1 cellular context compared by ENCODE assay signal in genomic region chr16:29192329-29193247, GRCh38.
TF ChIP-seq lines count a peak whose summit lies in the region.

No MANE protein-coding gene starts in this region.

TF ChIP-seq in GM23338, 12 proteins besides CTCF, POLR2A, EP300 and RAD21 (continued from another document):
- no peak for TF ChIP-seq ZNF462 (CRISPR knock-in tag; IDR thresholded peaks at IDR 0.05)
- no peak for TF ChIP-seq CREB1 (CRISPR knock-in tag; IDR thresholded peaks at IDR 0.05; ENCODE audit: low read depth)
